Comparison of ENCODE assay signal across 1 cellular context in the genomic region with DNA sequence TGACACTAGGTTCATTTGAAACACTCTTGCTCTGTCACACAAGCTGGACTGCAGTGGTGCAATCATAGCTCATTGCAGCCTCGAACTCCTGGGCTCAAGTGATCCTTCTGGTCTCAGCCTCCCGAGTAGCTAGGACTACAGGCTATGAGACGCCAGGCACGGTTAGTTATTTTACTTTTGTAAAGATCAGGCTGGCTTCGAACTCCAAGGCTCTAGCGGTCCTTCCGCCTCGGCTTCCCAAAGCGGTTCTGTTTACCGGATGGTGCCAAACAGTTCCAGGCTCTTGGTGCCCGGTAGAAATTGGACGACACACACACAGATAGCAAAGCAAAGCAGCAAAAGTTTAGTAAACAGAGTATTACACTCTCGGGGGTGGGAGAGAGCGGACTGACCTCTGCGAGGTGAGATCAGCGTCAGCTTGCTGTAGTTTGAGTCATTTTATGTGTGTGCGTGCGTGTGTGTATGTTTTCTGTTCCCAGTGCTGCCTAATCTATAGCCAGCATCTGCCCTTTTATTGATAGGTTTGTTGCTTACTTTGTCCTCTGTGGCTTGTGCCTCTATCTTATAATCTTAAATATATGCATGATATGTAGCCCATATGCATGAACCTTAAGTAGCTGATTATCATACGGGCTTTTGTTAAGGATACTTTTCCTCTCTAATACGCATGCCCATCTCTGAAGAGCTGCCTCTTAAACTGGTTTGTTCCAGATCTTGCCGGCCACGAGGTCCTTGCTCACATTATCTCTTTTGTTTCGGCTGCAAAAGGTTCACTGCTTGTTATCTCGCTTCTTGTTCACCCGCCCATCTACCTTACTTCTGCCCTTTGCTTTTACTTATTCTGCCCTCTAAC.
TF ChIP-seq lines count a peak whose summit lies in the region.

No MANE protein-coding gene starts in this region.

TF ChIP-seq in K562, 482 proteins besides CTCF, POLR2A, EP300 and RAD21 (continued from another document):
- TF ChIP-seq ZNF584 (CRISPR knock-in tag; IDR thresholded peaks at IDR 0.05; ENCODE audit: low read depth) (no peak), NFIC (IDR thresholded peaks at IDR 0.05) (peak; percentile 54; the same call in 1 of the 2 replicates), LARP7 (IDR thresholded peaks at IDR 0.05) (peak; percentile 25; the same call in 1 of the 2 replicates), ELF4 (CRISPR knock-in tag; IDR thresholded peaks at IDR 0.05) (peak; percentile 71), SAP30 (IDR thresholded peaks at IDR 0.05; ENCODE audit: borderline replicate concordance, insufficient read depth, low read depth, low read length, poor library complexity, severe bottlenecking) (no peak), SMARCA5 (IDR thresholded peaks at IDR 0.05) (no peak), SMARCE1 (IDR thresholded peaks at IDR 0.05) (peak; percentile 86; the same call in 1 of the 2 replicates), ZNF644 (tag; IDR thresholded peaks at IDR 0.05; ENCODE audit: low read depth) (0 out of 2 replicates have a peak, but pooled peaks have one; percentile 20), HNRNPUL1 (IDR thresholded peaks at IDR 0.05; ENCODE audit: low read length) (no peak), MXI1 (IDR thresholded peaks at IDR 0.05; ENCODE audit: low read depth, low read length) (peak; percentile 16), SIN3A (IDR thresholded peaks at IDR 0.05; ENCODE audit: borderline replicate concordance in 2 of 2, control insufficient read depth in 1 of 2, low read depth in 2 of 2, low read length in 2 of 2) (peak in 1 of 2 experiments; percentile 13; a peak in 1 of 4 replicates), SP1 (CRISPR knock-in tag; IDR thresholded peaks at IDR 0.05) (peak; percentile 70; the same call in 1 of the 2 replicates), POLR2AphosphoS5 (IDR thresholded peaks at IDR 0.05; ENCODE audit: control insufficient read depth, insufficient read depth, low read depth, low read length) (peak; percentile 83), MTA2 (IDR thresholded peaks at IDR 0.05; ENCODE audit: low read depth) (peak; percentile 50; the same call in 1 of the 2 replicates), ZNF79 (CRISPR knock-in tag; IDR thresholded peaks at IDR 0.05; ENCODE audit: low read depth) (no peak), MCM5 (IDR thresholded peaks at IDR 0.05; ENCODE audit: low read depth) (no peak), TCFL5 (CRISPR knock-in tag; conservative IDR thresholded peaks at IDR 0.05) (no peak), ZSCAN32 (CRISPR knock-in tag; IDR thresholded peaks at IDR 0.05) (no peak; the same call in 1 of the 2 replicates), SOX6 (IDR thresholded peaks at IDR 0.05) (peak; percentile 99), ZNF217 (CRISPR knock-in tag; IDR thresholded peaks at IDR 0.05) (no peak)
- TF ChIP-seq, protein P1, sequence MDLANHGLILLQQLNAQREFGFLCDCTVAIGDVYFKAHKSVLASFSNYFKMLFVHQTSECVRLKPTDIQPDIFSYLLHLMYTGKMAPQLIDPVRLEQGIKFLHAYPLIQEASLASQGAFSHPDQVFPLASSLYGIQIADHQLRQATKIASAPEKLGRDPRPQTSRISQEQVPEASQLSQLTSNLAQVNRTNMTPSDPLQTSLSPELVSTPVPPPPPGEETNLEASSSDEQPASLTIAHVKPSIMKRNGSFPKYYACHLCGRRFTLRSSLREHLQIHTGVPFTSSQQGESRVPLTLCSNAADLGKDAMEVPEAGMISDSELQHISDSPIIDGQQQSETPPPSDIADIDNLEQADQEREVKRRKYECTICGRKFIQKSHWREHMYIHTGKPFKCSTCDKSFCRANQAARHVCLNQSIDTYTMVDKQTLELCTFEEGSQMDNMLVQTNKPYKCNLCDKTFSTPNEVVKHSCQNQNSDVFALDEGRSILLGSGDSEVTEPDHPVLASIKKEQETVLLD (IDR thresholded peaks at IDR 0.05), result peak; percentile 76
- TF ChIP-seq, protein P2, sequence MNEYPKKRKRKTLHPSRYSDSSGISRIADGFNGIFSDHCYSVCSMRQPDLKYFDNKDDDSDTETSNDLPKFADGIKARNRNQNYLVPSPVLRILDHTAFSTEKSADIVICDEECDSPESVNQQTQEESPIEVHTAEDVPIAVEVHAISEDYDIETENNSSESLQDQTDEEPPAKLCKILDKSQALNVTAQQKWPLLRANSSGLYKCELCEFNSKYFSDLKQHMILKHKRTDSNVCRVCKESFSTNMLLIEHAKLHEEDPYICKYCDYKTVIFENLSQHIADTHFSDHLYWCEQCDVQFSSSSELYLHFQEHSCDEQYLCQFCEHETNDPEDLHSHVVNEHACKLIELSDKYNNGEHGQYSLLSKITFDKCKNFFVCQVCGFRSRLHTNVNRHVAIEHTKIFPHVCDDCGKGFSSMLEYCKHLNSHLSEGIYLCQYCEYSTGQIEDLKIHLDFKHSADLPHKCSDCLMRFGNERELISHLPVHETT (CRISPR knock-in tag; conservative IDR thresholded peaks at IDR 0.05 in 1 of 2, IDR thresholded peaks at IDR 0.05 in 1 of 2), result peak in 1 of 2 experiments; percentile 13; a peak in 1 of 4 replicates
- TF ChIP-seq, protein P3, sequence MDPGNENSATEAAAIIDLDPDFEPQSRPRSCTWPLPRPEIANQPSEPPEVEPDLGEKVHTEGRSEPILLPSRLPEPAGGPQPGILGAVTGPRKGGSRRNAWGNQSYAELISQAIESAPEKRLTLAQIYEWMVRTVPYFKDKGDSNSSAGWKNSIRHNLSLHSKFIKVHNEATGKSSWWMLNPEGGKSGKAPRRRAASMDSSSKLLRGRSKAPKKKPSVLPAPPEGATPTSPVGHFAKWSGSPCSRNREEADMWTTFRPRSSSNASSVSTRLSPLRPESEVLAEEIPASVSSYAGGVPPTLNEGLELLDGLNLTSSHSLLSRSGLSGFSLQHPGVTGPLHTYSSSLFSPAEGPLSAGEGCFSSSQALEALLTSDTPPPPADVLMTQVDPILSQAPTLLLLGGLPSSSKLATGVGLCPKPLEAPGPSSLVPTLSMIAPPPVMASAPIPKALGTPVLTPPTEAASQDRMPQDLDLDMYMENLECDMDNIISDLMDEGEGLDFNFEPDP (CRISPR knock-in tag; IDR thresholded peaks at IDR 0.05), result no peak
